ENCODE assay signal across 8 cellular contexts in the genomic region with DNA sequence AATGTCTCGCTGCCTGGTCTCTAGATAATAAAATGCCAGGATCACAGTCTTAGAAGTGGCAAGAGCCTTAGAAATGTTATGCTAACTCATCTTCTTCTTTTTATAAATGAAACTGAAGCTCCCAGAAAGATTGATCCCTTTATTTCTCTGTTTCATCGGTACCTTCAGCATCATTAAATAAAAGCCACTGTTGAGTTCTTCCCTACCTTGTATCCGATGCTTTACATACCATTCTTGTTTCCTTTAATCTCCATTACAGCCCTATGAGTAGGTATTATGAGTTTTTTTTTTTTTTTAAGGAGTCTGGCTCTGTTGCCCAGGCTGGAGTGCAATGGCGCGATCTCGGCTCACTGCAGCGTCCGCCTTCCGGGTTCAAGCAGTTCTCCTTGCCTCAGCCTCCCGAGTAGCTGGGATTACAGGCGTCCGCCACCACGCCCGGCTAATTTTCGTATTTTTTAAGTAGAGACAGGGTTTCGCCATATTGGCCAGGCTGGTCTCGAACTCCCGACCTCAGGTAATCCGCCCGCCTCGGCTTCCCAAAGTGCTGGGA. TPM values are rescaled to one million over a fixed set of nuclear protein-coding genes. Genes with fewer than 3 reads are reported as not detected.
A peak's percentile ranks its signal among the peaks of the same experiment; 100 is the strongest.
DNase-seq lines count a peak whose midpoint lies in the region; ATAC-seq and TF ChIP-seq lines count a peak whose summit lies in the region.

No MANE protein-coding gene starts in this region.

- H3K36me3 Mint-ChIP-seq in activated T-helper 1 cell treated with anti-CD3 and anti-CD28 coated beads, Interleukin-12 subunit alpha, Interleukin-12 subunit beta, Interleukin-2, Interleukin-4 antibody, amounts not matched to agents 30 ng/mL and 10 ng/mL and 1 ng/mL, durations not matched to agents 14 hours and 24 hours and 36 hours (ENCODE audit: low read depth), result peaks cover 1% of the 10 kb centered on the region
- H3K36me3 Mint-ChIP-seq in stimulated activated memory B cell treated with anti-CD40 and anti-IgM and Interleukin-4, amounts not matched to agents 10 μg/mL and 1 μg/mL and 100 μg/mL, for 72 hours, result no peaks in the 10 kb centered on the region

- intact Hi-C loops in activated T-helper 1 cell treated with anti-CD3 and anti-CD28 coated beads, Interleukin-12 subunit alpha, Interleukin-12 subunit beta, Interleukin-2, Interleukin-4 antibody, amounts not matched to agents 30 ng/mL and 10 ng/mL and 1 ng/mL, durations not matched to agents 14 hours and 24 hours and 36 hours (cut with micrococcal nuclease), result loop anchor here (5.0 kb wide), 4 partner anchors 321 to 1264 kb away; a partner anchor contains a TSS

- H3K27me3 Mint-ChIP-seq in activated T-helper 1 cell treated with anti-CD3 and anti-CD28 coated beads, Interleukin-12 subunit alpha, Interleukin-12 subunit beta, Interleukin-2, Interleukin-4 antibody, amounts not matched to agents 30 ng/mL and 10 ng/mL and 1 ng/mL, durations not matched to agents 14 hours and 24 hours and 36 hours (ENCODE audit: insufficient read depth), result peaks cover 23% of the 10 kb centered on the region
- H3K27me3 Mint-ChIP-seq in stimulated activated memory B cell treated with anti-CD40 and anti-IgM and Interleukin-4, amounts not matched to agents 10 μg/mL and 1 μg/mL and 100 μg/mL, for 72 hours, result peaks cover 32% of the 10 kb centered on the region

- H3K4me3 ChIP-seq in HFF-Myc (replicated peaks; ENCODE audit: low read depth, low read length), result peak overlapping the region; percentile 96
- H3K4me3 ChIP-seq in iPS-18a (ENCODE audit: low read length), result peak overlapping the region; percentile 94

- no peaks in the 10 kb centered on the region for H3K9me3 Mint-ChIP-seq in activated T-helper 1 cell treated with anti-CD3 and anti-CD28 coated beads, Interleukin-12 subunit alpha, Interleukin-12 subunit beta, Interleukin-2, Interleukin-4 antibody, amounts not matched to agents 30 ng/mL and 10 ng/mL and 1 ng/mL, durations not matched to agents 14 hours and 24 hours and 36 hours
- H3K9me3 Mint-ChIP-seq in stimulated activated memory B cell treated with anti-CD40 and anti-IgM and Interleukin-4, amounts not matched to agents 10 μg/mL and 1 μg/mL and 100 μg/mL, for 72 hours, result no peaks in the 10 kb centered on the region

- TF ChIP-seq CTCF in HFF-Myc (IDR thresholded peaks at IDR 0.05; ENCODE audit: low read depth, low read length, missing control alignments), result no peak

- H3K9ac ChIP-seq in iPS-18a (ENCODE audit: low read length), result peak overlapping the region; percentile 84

- no peaks in the 10 kb centered on the region for H3K27me3 ChIP-seq in iPS-18a (ENCODE audit: control insufficient read depth, insufficient read depth, low read length)

- peaks cover 4% of the 10 kb centered on the region for H3K4me1 ChIP-seq in iPS-18a (ENCODE audit: control insufficient read depth, low read depth, low read length)

- DNase-seq in HFF-Myc (ENCODE audit: extremely low read depth, low read depth) (no peak), SKM-1 treated with dmso at 0.1 percent for 144 hours (lab: John Stamatoyannopoulos, UW; ENCODE audit: unreplicated experiment) (no peak), superior temporal gyrus (ENCODE audit: extremely low spot score) (no peak)
- DNase-seq in activated T-helper 1 cell treated with anti-CD3 and anti-CD28 coated beads, Interleukin-12 subunit alpha, Interleukin-12 subunit beta, Interleukin-2, Interleukin-4 antibody, amounts not matched to agents 30 ng/mL and 10 ng/mL and 1 ng/mL, durations not matched to agents 14 hours and 24 hours and 36 hours (ENCODE audit: low spot score), result no peak

- no peak for ATAC-seq in stimulated activated memory B cell treated with anti-CD40 and anti-IgM and Interleukin-4, amounts not matched to agents 10 μg/mL and 1 μg/mL and 100 μg/mL, for 72 hours
- no peak for ATAC-seq in GM18858 (IDR thresholded peaks at IDR 0.05; ENCODE audit: unreplicated experiment)
- ATAC-seq in HG03460 (IDR thresholded peaks at IDR 0.05; ENCODE audit: unreplicated experiment), result no peak

- H3K27ac Mint-ChIP-seq in activated T-helper 1 cell treated with anti-CD3 and anti-CD28 coated beads, Interleukin-12 subunit alpha, Interleukin-12 subunit beta, Interleukin-2, Interleukin-4 antibody, amounts not matched to agents 30 ng/mL and 10 ng/mL and 1 ng/mL, durations not matched to agents 14 hours and 24 hours and 36 hours, result peak overlapping the region; percentile 85
- H3K27ac Mint-ChIP-seq in stimulated activated memory B cell treated with anti-CD40 and anti-IgM and Interleukin-4, amounts not matched to agents 10 μg/mL and 1 μg/mL and 100 μg/mL, for 72 hours, result peak overlapping the region; percentile 98

- no peaks in the 10 kb centered on the region for H3K9me3 ChIP-seq in iPS-18a (ENCODE audit: control insufficient read depth, low read depth, low read length)

- peak overlapping the region; percentile 99 for H3K4me3 Mint-ChIP-seq in activated T-helper 1 cell treated with anti-CD3 and anti-CD28 coated beads, Interleukin-12 subunit alpha, Interleukin-12 subunit beta, Interleukin-2, Interleukin-4 antibody, amounts not matched to agents 30 ng/mL and 10 ng/mL and 1 ng/mL, durations not matched to agents 14 hours and 24 hours and 36 hours
- peak overlapping the region; percentile 99 for H3K4me3 Mint-ChIP-seq in stimulated activated memory B cell treated with anti-CD40 and anti-IgM and Interleukin-4, amounts not matched to agents 10 μg/mL and 1 μg/mL and 100 μg/mL, for 72 hours

- no peaks in the 10 kb centered on the region for H3K36me3 ChIP-seq in iPS-18a (ENCODE audit: control insufficient read depth, low read depth, low read length)

- peak overlapping the region; percentile 38 for H3K27ac ChIP-seq in iPS-18a (ENCODE audit: low read length)

- peaks cover 30% of the 10 kb centered on the region for H3K4me1 Mint-ChIP-seq in activated T-helper 1 cell treated with anti-CD3 and anti-CD28 coated beads, Interleukin-12 subunit alpha, Interleukin-12 subunit beta, Interleukin-2, Interleukin-4 antibody, amounts not matched to agents 30 ng/mL and 10 ng/mL and 1 ng/mL, durations not matched to agents 14 hours and 24 hours and 36 hours (ENCODE audit: low read depth)
- H3K4me1 Mint-ChIP-seq in stimulated activated memory B cell treated with anti-CD40 and anti-IgM and Interleukin-4, amounts not matched to agents 10 μg/mL and 1 μg/mL and 100 μg/mL, for 72 hours, result peaks cover 20% of the 10 kb centered on the region

RNA-seq across cellular contexts. Expression of a gene that starts 0.8 kb away (rescaled TPM):
- 18.0 and 18.7 TPM in 2 replicates for total RNA-seq in activated T-helper 1 cell treated with anti-CD3 and anti-CD28 coated beads, Interleukin-12 subunit alpha, Interleukin-12 subunit beta, Interleukin-2, Interleukin-4 antibody, amounts not matched to agents 30 ng/mL and 10 ng/mL and 1 ng/mL, durations not matched to agents 14 hours and 24 hours and 36 hours

RNA-seq across cellular contexts. Expression of a gene that starts 13.0 kb away (rescaled TPM):
- total RNA-seq in activated T-helper 1 cell treated with anti-CD3 and anti-CD28 coated beads, Interleukin-12 subunit alpha, Interleukin-12 subunit beta, Interleukin-2, Interleukin-4 antibody, amounts not matched to agents 30 ng/mL and 10 ng/mL and 1 ng/mL, durations not matched to agents 14 hours and 24 hours and 36 hours, result not detected in 2 replicates

RNA-seq across cellular contexts. Expression of a gene that starts 34.3 kb away (rescaled TPM):
- total RNA-seq in activated T-helper 1 cell treated with anti-CD3 and anti-CD28 coated beads, Interleukin-12 subunit alpha, Interleukin-12 subunit beta, Interleukin-2, Interleukin-4 antibody, amounts not matched to agents 30 ng/mL and 10 ng/mL and 1 ng/mL, durations not matched to agents 14 hours and 24 hours and 36 hours, result not detected in 2 replicates
